16 cellular contexts compared by ENCODE assay signal in genomic region chr22:48258108-48258705, GRCh38.
"Had no signal": no experiment of that assay in that cellular context is flagged by ENCODE, and none has a peak within 500 bp of the region (broad histone marks: within the 10 kb centered on the region; RNA-seq: fewer than 3 reads in every experiment).

No MANE protein-coding gene starts in this region.

- H3K9me3 Mint-ChIP-seq: activated T-helper 17 cell treated with anti-CD3 and anti-CD28 coated beads, Interleukin-2, amount 50 U/mL, for 72 hours; natural killer cell; T-helper 2 cell treated with Interferon-gamma antibody and Interleukin-4, amounts not matched to agents 5 μg/mL and 100 μg/mL, for 36 hours had no signal

- H3K36me3 Mint-ChIP-seq: natural killer cell had no signal

- H3K27ac ChIP-seq: gastroesophageal sphincter, neutrophil, prostate gland, skin epidermis, stomach, thoracic aorta had no signal

- H3K9me3 ChIP-seq: gastroesophageal sphincter, neutrophil, prostate gland, stomach, thoracic aorta had no signal

- H3K4me1 ChIP-seq: gastroesophageal sphincter had no signal

- ATAC-seq: activated CD4-positive, CD25-positive, alpha-beta regulatory T cell treated with anti-CD3 and anti-CD28 coated beads, Interleukin-2, amount 50 U/mL, for 24 hours; activated T-helper 17 cell treated with anti-CD3 and anti-CD28 coated beads, Interleukin-2, amount 50 U/mL, for 72 hours; gastroesophageal sphincter; natural killer cell; right cardiac atrium had no signal

- H3K27ac Mint-ChIP-seq: activated T-helper 17 cell treated with anti-CD3 and anti-CD28 coated beads, Interleukin-2, amount 50 U/mL, for 72 hours; natural killer cell; T-helper 2 cell treated with Interferon-gamma antibody and Interleukin-4, amounts not matched to agents 5 μg/mL and 100 μg/mL, for 36 hours had no signal

- DNase-seq: activated CD4-positive, alpha-beta T cell treated with anti-CD3 and anti-CD28 coated beads, Interleukin-2, amount 50 U/mL, for 4 hours; activated naive CD4-positive, alpha-beta T cell treated with anti-CD3 and anti-CD28 coated beads, Interleukin-2, amount 50 U/mL, for 16 hours; erythroblast; natural killer cell; stimulated activated CD4-positive, alpha-beta T cell treated with anti-CD3 and anti-CD28 coated beads, Interleukin-4, amount 100 ng/mL, for 4 hours; stimulated activated CD8-positive, alpha-beta memory T cell treated with anti-CD3 and anti-CD28 coated beads, Interleukin-4, amount 100 ng/mL, for 48 hours; stomach had no signal

- H3K36me3 ChIP-seq: gastroesophageal sphincter, neutrophil, prostate gland, stomach, thoracic aorta had no signal

- H3K4me3 ChIP-seq: gastroesophageal sphincter, prostate gland, skin epidermis, stomach, thoracic aorta had no signal

- H3K4me1 Mint-ChIP-seq: activated T-helper 17 cell treated with anti-CD3 and anti-CD28 coated beads, Interleukin-2, amount 50 U/mL, for 72 hours had no signal

- H3K4me3 Mint-ChIP-seq: activated T-helper 17 cell treated with anti-CD3 and anti-CD28 coated beads, Interleukin-2, amount 50 U/mL, for 72 hours; natural killer cell; T-helper 2 cell treated with Interferon-gamma antibody and Interleukin-4, amounts not matched to agents 5 μg/mL and 100 μg/mL, for 36 hours had no signal
